Comparison of ENCODE assay signal across 12 cellular contexts in genomic region chr11:76185931-76186401, GRCh38. TPM values are rescaled to one million over a fixed set of nuclear protein-coding genes. Genes with fewer than 3 reads are reported as not detected.
DNase-seq lines count a peak whose midpoint lies in the region; ATAC-seq, FAIRE-seq and TF ChIP-seq lines count a peak whose summit lies in the region.
"Had no signal": no experiment of that assay in that cellular context is flagged by ENCODE, and none has a peak within 500 bp of the region (broad histone marks: within the 10 kb centered on the region; RNA-seq: fewer than 3 reads in every experiment).

No MANE protein-coding gene starts in this region.

- no peaks in the 10 kb centered on the region for H3K9me3 Mint-ChIP-seq in activated T-helper 17 cell treated with anti-CD3 and anti-CD28 coated beads, Interleukin-2, amount 50 U/mL, for 72 hours
- H3K9me3 Mint-ChIP-seq: stimulated activated memory B cell treated with anti-CD40 and anti-IgM and Interleukin-4, amounts not matched to agents 10 μg/mL and 1 μg/mL and 100 μg/mL, for 72 hours had no signal

- H3K4me3 ChIP-seq in cardiac muscle cell = no peak overlapping the region
- peak overlapping the region; percentile 27 for H3K4me3 ChIP-seq in neuron (ENCODE audit: low read length)
- H3K4me3 ChIP-seq in sigmoid colon = no peak overlapping the region

- TF ChIP-seq CTCF in cardiac muscle cell (IDR thresholded peaks at IDR 0.05; ENCODE audit: low read depth, low read length) (no peak), sigmoid colon (IDR thresholded peaks at IDR 0.05) (no peak), GM20000 (IDR thresholded peaks at IDR 0.05; ENCODE audit: extremely low read depth, missing control alignments) (no peak)

- peaks cover 5% of the 10 kb centered on the region for H3K4me1 Mint-ChIP-seq in activated T-helper 17 cell treated with anti-CD3 and anti-CD28 coated beads, Interleukin-2, amount 50 U/mL, for 72 hours
- H3K4me1 Mint-ChIP-seq: stimulated activated memory B cell treated with anti-CD40 and anti-IgM and Interleukin-4, amounts not matched to agents 10 μg/mL and 1 μg/mL and 100 μg/mL, for 72 hours had no signal

- no peaks in the 10 kb centered on the region for H3K27me3 ChIP-seq in cardiac muscle cell
- H3K27me3 ChIP-seq in neuron (ENCODE audit: insufficient read depth, low read length) = peaks cover 13% of the 10 kb centered on the region
- H3K27me3 ChIP-seq in sigmoid colon = no peaks in the 10 kb centered on the region

- no peak for ATAC-seq in activated T-helper 17 cell treated with anti-CD3 and anti-CD28 coated beads, Interleukin-2, amount 50 U/mL, for 72 hours (replicated peaks)
- ATAC-seq: stimulated activated memory B cell treated with anti-CD40 and anti-IgM and Interleukin-4, amounts not matched to agents 10 μg/mL and 1 μg/mL and 100 μg/mL, for 72 hours had no signal

- WGBS in sigmoid colon, 2 donors = 73 to 82% methylated on average over 15 of the region's 15 CpGs

- H3K4me3 Mint-ChIP-seq in activated T-helper 17 cell treated with anti-CD3 and anti-CD28 coated beads, Interleukin-2, amount 50 U/mL, for 72 hours = no peak overlapping the region
- H3K4me3 Mint-ChIP-seq: stimulated activated memory B cell treated with anti-CD40 and anti-IgM and Interleukin-4, amounts not matched to agents 10 μg/mL and 1 μg/mL and 100 μg/mL, for 72 hours had no signal

- peak overlapping the region; percentile 33 for H3K27ac Mint-ChIP-seq in activated T-helper 17 cell treated with anti-CD3 and anti-CD28 coated beads, Interleukin-2, amount 50 U/mL, for 72 hours
- H3K27ac Mint-ChIP-seq: stimulated activated memory B cell treated with anti-CD40 and anti-IgM and Interleukin-4, amounts not matched to agents 10 μg/mL and 1 μg/mL and 100 μg/mL, for 72 hours had no signal

- no peak for TF ChIP-seq POLR2A in sigmoid colon (IDR thresholded peaks at IDR 0.05)

- peak; percentile 40 for DNase-seq in AG08395 (ENCODE audit: low spot score)
- peak; percentile 49 to 74 for DNase-seq in cardiac muscle cell (ENCODE audit: low read depth in 1 of 2, low spot score in 1 of 2)
- no peak for DNase-seq in sigmoid colon
- no peak for DNase-seq in GM20000 (ENCODE audit: low spot score)
- no peak for DNase-seq in stimulated activated CD4-positive, alpha-beta T cell treated with anti-CD3 and anti-CD28 coated beads, Interleukin-4, amount 100 ng/mL, for 4 hours
- no peak for DNase-seq in urothelium cell line (ENCODE audit: low spot score)
- DNase-seq: activated CD4-positive, CD25-positive, alpha-beta regulatory T cell treated with anti-CD3 and anti-CD28 coated beads, Interleukin-2, amount 50 U/mL, for 72 hours; GDM1; NCI-H2107 had no signal

- intact Hi-C loops in sigmoid colon (cut with DNase I) = no loop called here

- H3K4me1 ChIP-seq in cardiac muscle cell (ENCODE audit: low read depth) (peaks cover 31% of the 10 kb centered on the region), neuron (ENCODE audit: insufficient read depth, low read length) (peaks cover 11% of the 10 kb centered on the region), sigmoid colon (peaks cover 0 to 17% (median 9%) of the 10 kb centered on the region in 4 donors)

- H3K36me3 Mint-ChIP-seq in activated T-helper 17 cell treated with anti-CD3 and anti-CD28 coated beads, Interleukin-2, amount 50 U/mL, for 72 hours (ENCODE audit: low read depth) = no peaks in the 10 kb centered on the region
- H3K36me3 Mint-ChIP-seq: stimulated activated memory B cell treated with anti-CD40 and anti-IgM and Interleukin-4, amounts not matched to agents 10 μg/mL and 1 μg/mL and 100 μg/mL, for 72 hours had no signal

- TF ChIP-seq EP300 in sigmoid colon (IDR thresholded peaks at IDR 0.05) = no peak

- no peaks in the 10 kb centered on the region for H3K9me3 ChIP-seq in cardiac muscle cell (ENCODE audit: low read depth)
- H3K9me3 ChIP-seq in neuron (ENCODE audit: low read length) = no peaks in the 10 kb centered on the region
- H3K9me3 ChIP-seq in sigmoid colon = no peaks in the 10 kb centered on the region

- H3K36me3 ChIP-seq in cardiac muscle cell = peaks cover under 1% of the 10 kb centered on the region
- no peaks in the 10 kb centered on the region for H3K36me3 ChIP-seq in neuron (ENCODE audit: insufficient read depth, low read length)
- no peaks in the 10 kb centered on the region for H3K36me3 ChIP-seq in sigmoid colon

- H2AFZ ChIP-seq in neuron (ENCODE audit: low read depth, low read length) = no peak overlapping the region

- H3K27ac ChIP-seq in cardiac muscle cell (peak overlapping the region; percentile 52), sigmoid colon (peak overlapping the region in 2 of 4 donors; percentile 16 to 42)

- no peaks in the 10 kb centered on the region for H3K27me3 Mint-ChIP-seq in activated T-helper 17 cell treated with anti-CD3 and anti-CD28 coated beads, Interleukin-2, amount 50 U/mL, for 72 hours

- no peak for FAIRE-seq in urothelium cell line (lab: Jason Lieb, UNC)

RNA-seq across cellular contexts. Expression of gene WNT11, which starts 20.3 kb away (rescaled TPM):
- total RNA-seq in activated T-helper 17 cell treated with anti-CD3 and anti-CD28 coated beads, Interleukin-2, amount 50 U/mL, for 72 hours = not detected
- total RNA-seq in cardiac muscle cell = 107 and 114 TPM in 2 replicates
- polyA plus RNA-seq in cardiac muscle cell = 78.3 and 87.9 TPM in 2 replicates
- 1 to 10 TPM; 1.1 to 8.9 (median 4.9) TPM for total RNA-seq in sigmoid colon
- polyA plus RNA-seq in sigmoid colon = 1 to 10 TPM in 2 of 3 donors, under 1 TPM in 1; 0.92 to 2.2 (median 1.8) TPM

Comparison
In these comparisons a context has a peak if more than half of its experiments do, and no peak if none do; other contexts are left out.
1. DNase-seq: peak in AG08395 (single experiment) and cardiac muscle cell (2 of 2); none in sigmoid colon (single experiment), GM20000 (single experiment), stimulated activated CD4-positive, alpha-beta T cell treated with anti-CD3 and anti-CD28 coated beads, Interleukin-4, amount 100 ng/mL, for 4 hours (0 of 2) and urothelium cell line (single experiment).
2. RNA of gene WNT11, which starts 20.3 kb away (total RNA-seq): 107 to 114 TPM in cardiac muscle cell; 1.1 to 8.9 TPM in sigmoid colon and not detected in activated T-helper 17 cell treated with anti-CD3 and anti-CD28 coated beads, Interleukin-2, amount 50 U/mL, for 72 hours; every median in the first group is over 10 times any median in the second.